In genomic region chr7:134649231-134649775, GRCh38 we compare ENCODE assay signal across 1 cellular context.
TF ChIP-seq lines count a peak whose summit lies in the region.

No MANE protein-coding gene starts in this region.

TF ChIP-seq in GM12878, 131 proteins besides CTCF, POLR2A, EP300 and RAD21:
- TF ChIP-seq IRF3 (IDR thresholded peaks at IDR 0.05) (no peak), PKNOX1 (IDR thresholded peaks at IDR 0.05) (peak; percentile 59; the same call in 1 of the 2 replicates)
